15 cellular contexts compared by ENCODE assay signal in genomic region chr3:102083469-102083868, GRCh38.
DNase-seq lines count a peak whose midpoint lies in the region; ATAC-seq and TF ChIP-seq lines count a peak whose summit lies in the region.
"Had no signal": no experiment of that assay in that cellular context is flagged by ENCODE, and none has a peak within 500 bp of the region (broad histone marks: within the 10 kb centered on the region; RNA-seq: fewer than 3 reads in every experiment).

No MANE protein-coding gene starts in this region.

- TF ChIP-seq CTCF in mesothelial cell of epicardium (IDR thresholded peaks at IDR 0.05; ENCODE audit: unreplicated experiment): no peak

- H3K4me1 Mint-ChIP-seq in mesothelial cell of epicardium: peaks cover 66% of the 10 kb centered on the region

- DNase-seq in DMS53 (lab: John Stamatoyannopoulos, UW) (peak; percentile 41), DMS53 treated with DMSO at 0.1 percent for 48 hours (lab: John Stamatoyannopoulos, UW; ENCODE audit: unreplicated experiment) (no peak), SK-N-MC (ENCODE audit: low read depth, low spot score) (no peak), mesothelial cell of epicardium (ENCODE audit: low spot score in 2 of 2, unreplicated experiment in 2 of 2) (no peak), head of caudate nucleus (no peak)
- DNase-seq: Caco-2; CD8-positive, alpha-beta T cell; GOT3; H9 had no signal

- H3K27ac ChIP-seq in SK-N-MC: peak overlapping the region; percentile 86; the same call in 1 of the 2 replicates
- H3K27ac ChIP-seq: 22Rv1 had no signal

- no peaks in the 10 kb centered on the region for H3K36me3 ChIP-seq in SK-N-MC (ENCODE audit: insufficient read depth, low read length)

- H3K9me3 Mint-ChIP-seq in mesothelial cell of epicardium: no peaks in the 10 kb centered on the region
- H3K9me3 Mint-ChIP-seq: CD8-positive, alpha-beta T cell; H9 had no signal

- H3K4me3 Mint-ChIP-seq in mesothelial cell of epicardium: no peak overlapping the region
- H3K4me3 Mint-ChIP-seq: CD14-positive monocyte; CD8-positive, alpha-beta T cell; H9 had no signal

- H3K27me3 Mint-ChIP-seq in mesothelial cell of epicardium (ENCODE audit: low read depth): no peaks in the 10 kb centered on the region

- H3K9me3 ChIP-seq in SK-N-MC (ENCODE audit: low read depth, low read length): no peaks in the 10 kb centered on the region
- H3K9me3 ChIP-seq: Caco-2 had no signal

- intact Hi-C loops in head of caudate nucleus (cut with DNase I): no loop called here

- no peaks in the 10 kb centered on the region for H3K36me3 Mint-ChIP-seq in mesothelial cell of epicardium
- H3K36me3 Mint-ChIP-seq: CD14-positive monocyte; CD8-positive, alpha-beta T cell had no signal

- ATAC-seq in GM21515 (IDR thresholded peaks at IDR 0.05; ENCODE audit: unreplicated experiment) (no peak), GM21717 (IDR thresholded peaks at IDR 0.05; ENCODE audit: unreplicated experiment) (no peak), HG02763 (IDR thresholded peaks at IDR 0.05; ENCODE audit: unreplicated experiment) (no peak)
- ATAC-seq: CD8-positive, alpha-beta T cell; K562 had no signal

- H3K27ac Mint-ChIP-seq in mesothelial cell of epicardium: peak overlapping the region; percentile 70
- H3K27ac Mint-ChIP-seq: CD14-positive monocyte; CD8-positive, alpha-beta T cell; H9 had no signal

- H3K4me3 ChIP-seq in SK-N-MC: peak overlapping the region; percentile 57; the same call in 1 of the 2 replicates
- H3K4me3 ChIP-seq: K562 had no signal

- H3K9ac ChIP-seq in SK-N-MC (ENCODE audit: insufficient read length): no peak overlapping the region
